In the genomic region with DNA sequence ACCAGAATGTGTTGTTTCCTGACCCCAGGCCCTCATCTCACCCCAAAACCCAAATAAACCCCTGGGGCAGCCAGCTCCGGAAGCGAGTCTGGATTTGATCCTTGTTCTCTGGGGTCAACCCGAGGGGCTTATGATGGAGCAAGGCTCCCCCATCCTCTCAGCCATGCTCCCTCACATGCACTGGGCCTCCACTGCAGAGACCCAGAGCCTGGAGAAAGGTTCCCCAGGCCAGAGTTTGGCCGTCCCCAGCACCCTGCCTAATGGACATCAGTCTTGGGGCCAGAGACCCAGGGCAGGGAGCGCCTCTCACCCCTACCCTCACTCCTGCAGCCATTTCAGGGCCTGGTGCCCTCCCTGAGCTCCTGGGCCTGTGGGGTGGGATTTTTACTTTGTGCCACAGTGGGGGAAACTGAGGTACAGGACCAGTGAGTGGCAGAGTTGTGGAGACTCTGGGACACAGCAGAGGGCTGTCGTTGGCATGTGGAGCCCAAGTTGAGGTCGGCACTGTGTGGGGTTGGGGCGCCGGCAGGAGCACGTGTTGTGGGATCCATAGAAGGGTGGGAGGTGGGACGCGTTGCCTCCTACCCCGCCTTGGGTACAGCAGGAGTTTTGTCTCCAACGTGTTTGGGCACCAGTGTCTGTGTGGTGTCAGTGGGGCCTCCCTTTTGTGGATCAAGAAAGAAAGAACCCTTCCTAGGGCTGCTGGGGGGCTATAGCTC, we compare ENCODE assay signal across 31 cellular contexts. TPM values are rescaled to one million over a fixed set of nuclear protein-coding genes. Genes with fewer than 3 reads are reported as not detected.
DNase-seq lines count a peak whose midpoint lies in the region; ATAC-seq, FAIRE-seq and TF ChIP-seq lines count a peak whose summit lies in the region.
"Had no signal": no experiment of that assay in that cellular context is flagged by ENCODE, and none has a peak within 500 bp of the region (broad histone marks: within the 10 kb centered on the region; RNA-seq: fewer than 3 reads in every experiment).

No MANE protein-coding gene starts in this region.

- H3K4me1 ChIP-seq in kidney (ENCODE audit: control insufficient read depth in 1 of 2, insufficient read depth in 1 of 2, low read depth in 1 of 2, low read length in 2 of 2) (peaks cover 0 to 18% of the 10 kb centered on the region in 2 donors), neural progenitor cell (peaks cover 19% of the 10 kb centered on the region), HAP-1 (peaks cover 5% of the 10 kb centered on the region; the same call in 1 of the 2 replicates)

- H3K4me3 Mint-ChIP-seq in neural progenitor cell (peak overlapping the region; percentile 48), type B pancreatic cell (no peak overlapping the region)
- H3K4me3 Mint-ChIP-seq: activated naive CD8-positive, alpha-beta T cell treated with anti-CD3 and anti-CD28 coated beads for 36 hours; activated T-cell treated with anti-CD3 and anti-CD28 coated beads, Interleukin-2, amount 50 U/mL, for 24 hours; stimulated activated memory B cell treated with anti-CD40 and anti-IgM and Interleukin-4, amounts not matched to agents 10 μg/mL and 1 μg/mL and 100 μg/mL, for 72 hours had no signal

- H3K27me3 ChIP-seq in neural progenitor cell (peaks cover 42% of the 10 kb centered on the region), HAP-1 (ENCODE audit: low read depth) (no peaks in the 10 kb centered on the region)
- H3K27me3 ChIP-seq: cardiac muscle cell had no signal

- in situ Hi-C loops in HAP-1 (cut with MboI; ENCODE audit: low sequenced_read_pairs) = no loop called here

- intact Hi-C loops in kidney (cut with DNase I) = no loop called here

- H3K36me3 Mint-ChIP-seq in neural progenitor cell = peaks cover 2% of the 10 kb centered on the region
- no peaks in the 10 kb centered on the region for H3K36me3 Mint-ChIP-seq in type B pancreatic cell
- H3K36me3 Mint-ChIP-seq: activated naive CD8-positive, alpha-beta T cell treated with anti-CD3 and anti-CD28 coated beads for 36 hours; CD14-positive monocyte; stimulated activated memory B cell treated with anti-CD40 and anti-IgM and Interleukin-4, amounts not matched to agents 10 μg/mL and 1 μg/mL and 100 μg/mL, for 72 hours had no signal

- peak overlapping the region in 1 of 2 donors; percentile 58 for H3K4me3 ChIP-seq in kidney (ENCODE audit: low read length in 2 of 2)
- H3K4me3 ChIP-seq in neural progenitor cell = no peak overlapping the region
- no peak overlapping the region for H3K4me3 ChIP-seq in HAP-1
- H3K4me3 ChIP-seq: cardiac muscle cell, gastrocnemius medialis, psoas muscle, sigmoid colon had no signal

- no peak overlapping the region for H3K4me2 ChIP-seq in neural progenitor cell
- H3K4me2 ChIP-seq: SK-N-SH had no signal

- no peak for ATAC-seq in esophagus mucosa
- ATAC-seq: gastrocnemius medialis; HCT116; psoas muscle; stimulated activated memory B cell treated with anti-CD40 and anti-IgM and Interleukin-4, amounts not matched to agents 10 μg/mL and 1 μg/mL and 100 μg/mL, for 72 hours had no signal

- no peak for FAIRE-seq in kidney (lab: Jason Lieb, UNC)
- FAIRE-seq: G401.6 had no signal

- peak overlapping the region; percentile 82; the same call in 1 of the 2 replicates for H3K27ac ChIP-seq in VCaP
- peak overlapping the region; percentile 43 to 53 for H3K27ac ChIP-seq in kidney (ENCODE audit: low read depth in 2 of 2, low read length in 2 of 2)
- no peak overlapping the region for H3K27ac ChIP-seq in neural progenitor cell
- H3K27ac ChIP-seq: cardiac muscle cell, gastrocnemius medialis, psoas muscle, sigmoid colon had no signal

- H3K9ac ChIP-seq in kidney (ENCODE audit: low read length in 2 of 2) (peak overlapping the region in 1 of 2 donors; percentile 55), neural progenitor cell (no peak overlapping the region)
- H3K9ac ChIP-seq: SK-N-SH had no signal

- peaks cover 53% of the 10 kb centered on the region for H4K20me1 ChIP-seq in neural progenitor cell (ENCODE audit: low read depth)

- H3F3A ChIP-seq in neural progenitor cell (ENCODE audit: low read depth) = peaks cover 20% of the 10 kb centered on the region

- H2AFZ ChIP-seq in neural progenitor cell (replicated peaks) = no peak overlapping the region

- H3K9me3 Mint-ChIP-seq in neural progenitor cell = no peaks in the 10 kb centered on the region
- H3K9me3 Mint-ChIP-seq in type B pancreatic cell = no peaks in the 10 kb centered on the region
- H3K9me3 Mint-ChIP-seq: activated naive CD8-positive, alpha-beta T cell treated with anti-CD3 and anti-CD28 coated beads for 36 hours; activated T-cell treated with anti-CD3 and anti-CD28 coated beads, Interleukin-2, amount 50 U/mL, for 24 hours; endodermal cell; stimulated activated memory B cell treated with anti-CD40 and anti-IgM and Interleukin-4, amounts not matched to agents 10 μg/mL and 1 μg/mL and 100 μg/mL, for 72 hours had no signal

- H3K9me3 ChIP-seq in kidney (ENCODE audit: control insufficient read depth in 1 of 2, low read length in 2 of 2) (no peaks in the 10 kb centered on the region), neural progenitor cell (ENCODE audit: low read depth) (no peaks in the 10 kb centered on the region), HAP-1 (no peaks in the 10 kb centered on the region)
- H3K9me3 ChIP-seq: gastrocnemius medialis, psoas muscle, sigmoid colon, SK-N-SH had no signal

- peaks cover 0 to 2% of the 10 kb centered on the region in 2 donors for H3K36me3 ChIP-seq in kidney (ENCODE audit: control insufficient read depth in 1 of 2, insufficient read depth in 2 of 2, low read length in 2 of 2)
- no peaks in the 10 kb centered on the region for H3K36me3 ChIP-seq in neural progenitor cell
- peaks cover 11% of the 10 kb centered on the region; the same call in 1 of the 2 replicates for H3K36me3 ChIP-seq in HAP-1 (replicated peaks)
- H3K36me3 ChIP-seq: cardiac muscle cell, gastrocnemius medialis, sigmoid colon had no signal

- peaks cover 42% of the 10 kb centered on the region for H3K79me2 ChIP-seq in neural progenitor cell (ENCODE audit: low read depth)

- no peak for TF ChIP-seq CTCF in VCaP (conservative IDR thresholded peaks at IDR 0.05)
- TF ChIP-seq CTCF in kidney (IDR thresholded peaks at IDR 0.05; ENCODE audit: borderline replicate concordance, extremely low read depth, insufficient read depth) = no peak
- no peak for TF ChIP-seq CTCF in neural progenitor cell (IDR thresholded peaks at IDR 0.05)
- no peak for TF ChIP-seq CTCF in type B pancreatic cell (conservative IDR thresholded peaks at IDR 0.05)

- DNase-seq in kidney (no peak), neural progenitor cell (ENCODE audit: low spot score) (no peak), type B pancreatic cell (ENCODE audit: extremely low spot score, unreplicated experiment) (no peak), HAP-1 (ENCODE audit: low spot score in 2 of 2) (no peak), islet precursor cell (no peak), AML-193 (lab: John Stamatoyannopoulos, UW) (no peak)
- DNase-seq: activated CD4-positive, alpha-beta T cell treated with anti-CD3 and anti-CD28 coated beads, Interleukin-2, amount 50 U/mL, for 1 hour; activated CD4-positive, CD25-positive, alpha-beta regulatory T cell; activated gamma-delta T cell; activated naive CD8-positive, alpha-beta T cell treated with anti-CD3 and anti-CD28 coated beads for 36 hours; activated T-cell treated with anti-CD3 and anti-CD28 coated beads, Interleukin-2, amount 50 U/mL, for 24 hours; aorta; cortex of kidney; DMS79; endodermal cell; gastrocnemius medialis; hippocampal formation; left colon; NCI-H1092 treated with DMSO at 0.1 percent for 48 hours; NCI-H1930; NCI-H524 treated with DMSO at 0.1 percent for 48 hours; psoas muscle; sigmoid colon; SK-N-SH had no signal

- H3K27ac Mint-ChIP-seq in neural progenitor cell = no peak overlapping the region
- H3K27ac Mint-ChIP-seq in type B pancreatic cell = peak overlapping the region; percentile 43
- H3K27ac Mint-ChIP-seq: activated naive CD8-positive, alpha-beta T cell treated with anti-CD3 and anti-CD28 coated beads for 36 hours; activated T-cell treated with anti-CD3 and anti-CD28 coated beads, Interleukin-2, amount 50 U/mL, for 24 hours; CD14-positive monocyte; endodermal cell; stimulated activated memory B cell treated with anti-CD40 and anti-IgM and Interleukin-4, amounts not matched to agents 10 μg/mL and 1 μg/mL and 100 μg/mL, for 72 hours had no signal

- H3K27me3 Mint-ChIP-seq in neural progenitor cell (ENCODE audit: insufficient read depth, low read depth) = peaks cover 7% of the 10 kb centered on the region
- no peaks in the 10 kb centered on the region for H3K27me3 Mint-ChIP-seq in type B pancreatic cell

- H3K4me1 Mint-ChIP-seq in neural progenitor cell = peaks cover 2% of the 10 kb centered on the region
- H3K4me1 Mint-ChIP-seq in type B pancreatic cell (ENCODE audit: unreplicated experiment) = no peaks in the 10 kb centered on the region
- H3K4me1 Mint-ChIP-seq: activated naive CD8-positive, alpha-beta T cell treated with anti-CD3 and anti-CD28 coated beads for 36 hours; endodermal cell had no signal

RNA-seq across cellular contexts. Expression of a gene that starts 3.6 kb away (rescaled TPM):
- total RNA-seq in kidney (25.5 TPM), neural progenitor cell (ENCODE audit: low replicate concordance) (4.8 and 17.0 TPM in 2 replicates), type B pancreatic cell (ENCODE audit: low replicate concordance) (44.3 and 63.9 TPM in 2 replicates), esophagus mucosa (150 TPM)
- polyA plus RNA-seq in kidney (ENCODE audit: insufficient read depth, low read depth, low replicate concordance) = 28.5 TPM
- total RNA-seq: activated naive CD8-positive, alpha-beta T cell treated with anti-CD3 and anti-CD28 coated beads for 36 hours had no signal
- polyA plus RNA-seq: CD14-positive monocyte had no signal

RNA-seq across cellular contexts. Expression of a gene that starts 59.3 kb away (rescaled TPM):
- total RNA-seq in kidney = 46.4 TPM
- 20.0 TPM for polyA plus RNA-seq in kidney (ENCODE audit: insufficient read depth, low read depth, low replicate concordance)
- total RNA-seq in neural progenitor cell (ENCODE audit: low replicate concordance) = 16.9 and 34.8 TPM in 2 replicates
- total RNA-seq in type B pancreatic cell (ENCODE audit: low replicate concordance) = 61.1 and 64.3 TPM in 2 replicates
- 55.0 TPM for total RNA-seq in esophagus mucosa
